8 cellular contexts compared by ENCODE assay signal in the genomic region with DNA sequence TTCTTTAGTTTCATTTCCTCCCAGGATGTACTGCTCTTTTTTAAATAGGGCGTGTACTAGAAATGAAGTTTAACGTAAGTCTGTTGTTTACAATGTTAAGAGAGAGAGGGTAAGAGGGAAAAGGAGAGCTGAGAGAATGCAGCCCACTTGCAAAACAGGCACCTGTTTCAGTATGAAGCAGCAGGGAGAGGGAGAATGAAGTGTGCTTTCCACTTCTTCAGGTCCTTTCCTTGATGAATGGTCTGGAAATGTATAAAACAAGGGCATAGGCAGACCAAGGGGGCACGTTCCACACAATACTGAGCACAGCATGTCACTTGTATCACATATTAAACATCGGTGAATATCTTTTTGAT. TPM values are rescaled to one million over a fixed set of nuclear protein-coding genes. Genes with fewer than 3 reads are reported as not detected.
DNase-seq lines count a peak whose midpoint lies in the region; ATAC-seq and TF ChIP-seq lines count a peak whose summit lies in the region.

No MANE protein-coding gene starts in this region.

- no peaks in the 10 kb centered on the region for H3K9me3 ChIP-seq in HAP-1

- in situ Hi-C loops in HAP-1 (cut with MboI; ENCODE audit: low sequenced_read_pairs) = no loop called here

- DNase-seq in T-helper 1 cell (peak in 3 of 5 donors; percentile 13 to 86 (median 42)), immature natural killer cell (peak; percentile 58 to 75 (median 65)), RWPE1 (ENCODE audit: low spot score) (no peak), HAP-1 (ENCODE audit: low spot score in 2 of 2) (no peak), COLO668 (lab: John Stamatoyannopoulos, UW; ENCODE audit: unreplicated experiment) (no peak)

- peak overlapping the region; percentile 86 to 95 (median 87) for H3K4me3 Mint-ChIP-seq in immature natural killer cell

- POLR2A ChIA-PET in RWPE1 (lab: Yijun Ruan, JAX; ENCODE audit: low non-redundant PET) = no interaction called here

- CTCF ChIA-PET in RWPE1 (lab: Yijun Ruan, JAX) = interaction anchor here (0.6 to 0.8 kb wide), 2 partner anchors 636 to 1054 kb away, joined by 3 to 4 read pairs; no protein-coding TSS in a partner anchor

- H3K36me3 Mint-ChIP-seq in immature natural killer cell = peaks cover 0 to 4% (median 0%) of the 10 kb centered on the region in 3 donors

- H3K27ac Mint-ChIP-seq in immature natural killer cell = peak overlapping the region; percentile 91 to 99 (median 95)

- ATAC-seq in HG02610 (IDR thresholded peaks at IDR 0.05; ENCODE audit: unreplicated experiment) (peak; percentile 31), HG02884 (IDR thresholded peaks at IDR 0.05; ENCODE audit: unreplicated experiment) (no peak)

- peaks cover 31% of the 10 kb centered on the region for H3K27me3 ChIP-seq in HAP-1 (ENCODE audit: low read depth)

- H3K27ac ChIP-seq in RWPE1 = no peak overlapping the region

- no peak for TF ChIP-seq CTCF in RWPE1 (conservative IDR thresholded peaks at IDR 0.05; ENCODE audit: low read depth)

- peaks cover 59 to 63% of the 10 kb centered on the region in 2 donors for H3K4me1 Mint-ChIP-seq in immature natural killer cell

- H3K4me1 ChIP-seq in HAP-1 = no peaks in the 10 kb centered on the region

- TF ChIP-seq POLR2A in GM18526 (IDR thresholded peaks at IDR 0.05; ENCODE audit: extremely low read depth, insufficient read length) = peak; percentile 35

- no peaks in the 10 kb centered on the region for H3K36me3 ChIP-seq in HAP-1 (replicated peaks)

- H3K27me3 Mint-ChIP-seq in immature natural killer cell (ENCODE audit: low read depth in 3 of 3) = peaks cover 19 to 23% (median 22%) of the 10 kb centered on the region in 3 donors

- no peaks in the 10 kb centered on the region for H3K9me3 Mint-ChIP-seq in immature natural killer cell

- H3K4me3 ChIP-seq in HAP-1 = no peak overlapping the region

RNA-seq across cellular contexts. Expression of a gene that starts 2.0 kb away (rescaled TPM):
- 10 to 100 TPM; 11.7 to 15.3 (median 12.4) TPM for polyA plus RNA-seq in immature natural killer cell

Comparison
In these comparisons a context has a peak if more than half of its experiments do, and no peak if none do; other contexts are left out.
1. DNase-seq: peak in T-helper 1 cell (3 of 5) and immature natural killer cell (3 of 3); none in RWPE1 (single experiment), HAP-1 (0 of 2) and COLO668 (single experiment).